ENCODE assay signal across 1 cellular context in the genomic region with DNA sequence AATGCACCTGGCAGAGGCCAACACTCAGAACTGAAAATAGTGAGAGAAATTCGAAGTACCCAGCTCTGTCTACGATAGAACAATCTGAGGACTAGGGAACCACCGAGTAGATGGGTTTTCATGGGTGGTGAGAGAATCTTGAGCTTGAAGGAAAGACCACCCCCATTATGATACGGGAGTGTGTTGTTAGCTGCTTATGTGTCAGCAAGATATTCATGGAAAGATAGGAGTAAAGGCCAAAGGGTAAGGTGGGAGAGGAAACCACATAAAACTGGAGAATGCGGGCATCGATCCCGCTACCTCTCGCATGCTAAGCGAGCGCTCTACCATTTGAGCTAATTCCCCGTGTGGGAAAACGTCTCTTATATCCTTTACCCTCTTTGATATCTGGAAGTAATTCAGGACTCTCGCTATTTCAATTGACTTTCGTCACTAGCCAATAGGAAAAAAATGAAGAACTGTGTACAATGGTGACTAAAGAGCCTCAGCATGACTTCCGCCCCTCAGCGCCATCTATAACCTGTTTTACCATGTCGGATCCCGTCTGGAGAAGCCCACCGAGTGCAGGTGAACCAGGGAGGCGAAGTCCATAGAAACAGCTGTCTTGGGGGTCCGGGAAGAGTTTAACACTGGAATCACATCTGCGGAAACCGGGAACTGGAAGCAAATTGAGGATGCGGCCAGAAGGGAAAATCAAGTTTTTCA.
TF ChIP-seq lines count a peak whose summit lies in the region.

No MANE protein-coding gene starts in this region.

TF ChIP-seq in HepG2, 621 proteins besides CTCF, POLR2A, EP300 and RAD21 (continued from another document and continues in another):
- TF ChIP-seq GMEB1 (CRISPR knock-in tag; IDR thresholded peaks at IDR 0.05; ENCODE audit: borderline replicate concordance) (no peak; the same call in 1 of the 2 replicates), PAWR (CRISPR knock-in tag; IDR thresholded peaks at IDR 0.05; ENCODE audit: borderline replicate concordance) (no peak), GLI4 (CRISPR knock-in tag; IDR thresholded peaks at IDR 0.05; ENCODE audit: borderline replicate concordance) (0 out of 2 replicates have a peak, but pooled peaks have one; percentile 32), NR2F1 (CRISPR knock-in tag; IDR thresholded peaks at IDR 0.05) (peak; percentile 89 to 95), KMT2B (CRISPR knock-in tag; IDR thresholded peaks at IDR 0.05) (peak; percentile 82), ZKSCAN1 (IDR thresholded peaks at IDR 0.05; ENCODE audit: low read length) (peak; percentile 50; the same call in 1 of the 2 replicates), ZNF772 (CRISPR knock-in tag; IDR thresholded peaks at IDR 0.05) (peak; percentile 87), ZFP41 (CRISPR knock-in tag; IDR thresholded peaks at IDR 0.05; ENCODE audit: borderline replicate concordance) (no peak), EZH2 (conservative IDR thresholded peaks at IDR 0.05; ENCODE audit: low read depth, low read length) (no peak), NR2C2 (CRISPR knock-in tag; IDR thresholded peaks at IDR 0.05; ENCODE audit: borderline replicate concordance) (peak; percentile 84), ZNF331 (CRISPR knock-in tag; IDR thresholded peaks at IDR 0.05) (peak; percentile 95), ZBTB38 (CRISPR knock-in tag; IDR thresholded peaks at IDR 0.05) (no peak; the same call in none of the 2 replicates), GATAD1 (CRISPR knock-in tag; IDR thresholded peaks at IDR 0.05) (peak; percentile 72), ADNP (CRISPR knock-in tag; IDR thresholded peaks at IDR 0.05) (peak; percentile 52; the same call in 1 of the 2 replicates), KAT7 (CRISPR knock-in tag; IDR thresholded peaks at IDR 0.05; ENCODE audit: borderline replicate concordance) (peak; percentile 84; the same call in 1 of the 2 replicates), XBP1 (CRISPR knock-in tag; IDR thresholded peaks at IDR 0.05) (no peak), SIX1 (CRISPR knock-in tag; IDR thresholded peaks at IDR 0.05; ENCODE audit: borderline replicate concordance) (peak; percentile 73), ISL2 (CRISPR knock-in tag; IDR thresholded peaks at IDR 0.05) (peak; percentile 76), HDAC2 (CRISPR knock-in tag; IDR thresholded peaks at IDR 0.05) (peak; percentile 85), ZBTB7B (CRISPR knock-in tag; IDR thresholded peaks at IDR 0.05) (peak; percentile 90), ATF1 (CRISPR knock-in tag; IDR thresholded peaks at IDR 0.05) (peak; percentile 69), ZNF296 (CRISPR knock-in tag; conservative IDR thresholded peaks at IDR 0.05) (no peak), ZNF337 (CRISPR knock-in tag; IDR thresholded peaks at IDR 0.05; ENCODE audit: borderline replicate concordance, low read depth) (no peak), MBNL3 (CRISPR knock-in tag; conservative IDR thresholded peaks at IDR 0.05) (peak; percentile 96; the same call in 1 of the 2 replicates), ZMYM4 (CRISPR knock-in tag; IDR thresholded peaks at IDR 0.05) (peak; percentile 74), RAD51 (IDR thresholded peaks at IDR 0.05; ENCODE audit: borderline replicate concordance) (no peak), MAFK (conservative IDR thresholded peaks at IDR 0.05 in 1 of 2, IDR thresholded peaks at IDR 0.05 in 1 of 2; ENCODE audit: low read length in 2 of 2) (no peak), ZHX1 (CRISPR knock-in tag; IDR thresholded peaks at IDR 0.05; ENCODE audit: low read depth) (peak; percentile 80), ZNF891 (CRISPR knock-in tag; IDR thresholded peaks at IDR 0.05) (peak; percentile 74; the same call in 1 of the 2 replicates), ZNF256 (CRISPR knock-in tag; conservative IDR thresholded peaks at IDR 0.05) (0 out of 2 replicates have a peak, but pooled peaks have one; percentile 23), ARID3A (IDR thresholded peaks at IDR 0.05; ENCODE audit: low read depth, low read length) (peak; percentile 99), SP5 (CRISPR knock-in tag; IDR thresholded peaks at IDR 0.05; ENCODE audit: borderline replicate concordance, low read depth) (peak; percentile 47; the same call in 1 of the 2 replicates), TEAD3 (CRISPR knock-in tag; optimal IDR thresholded peaks at IDR 0.05; ENCODE audit: borderline replicate concordance) (peak; percentile 87), BORCS8-MEF2B (CRISPR knock-in tag; IDR thresholded peaks at IDR 0.05) (peak; percentile 48; the same call in 1 of the 2 replicates), RBAK (CRISPR knock-in tag; IDR thresholded peaks at IDR 0.05) (peak; percentile 88; the same call in 1 of the 2 replicates)
- TF ChIP-seq, protein P1, sequence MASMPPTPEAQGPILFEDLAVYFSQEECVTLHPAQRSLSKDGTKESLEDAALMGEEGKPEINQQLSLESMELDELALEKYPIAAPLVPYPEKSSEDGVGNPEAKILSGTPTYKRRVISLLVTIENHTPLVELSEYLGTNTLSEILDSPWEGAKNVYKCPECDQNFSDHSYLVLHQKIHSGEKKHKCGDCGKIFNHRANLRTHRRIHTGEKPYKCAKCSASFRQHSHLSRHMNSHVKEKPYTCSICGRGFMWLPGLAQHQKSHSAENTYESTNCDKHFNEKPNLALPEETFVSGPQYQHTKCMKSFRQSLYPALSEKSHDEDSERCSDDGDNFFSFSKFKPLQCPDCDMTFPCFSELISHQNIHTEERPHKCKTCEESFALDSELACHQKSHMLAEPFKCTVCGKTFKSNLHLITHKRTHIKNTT (CRISPR knock-in tag; IDR thresholded peaks at IDR 0.05): no peak
- TF ChIP-seq, protein P2, sequence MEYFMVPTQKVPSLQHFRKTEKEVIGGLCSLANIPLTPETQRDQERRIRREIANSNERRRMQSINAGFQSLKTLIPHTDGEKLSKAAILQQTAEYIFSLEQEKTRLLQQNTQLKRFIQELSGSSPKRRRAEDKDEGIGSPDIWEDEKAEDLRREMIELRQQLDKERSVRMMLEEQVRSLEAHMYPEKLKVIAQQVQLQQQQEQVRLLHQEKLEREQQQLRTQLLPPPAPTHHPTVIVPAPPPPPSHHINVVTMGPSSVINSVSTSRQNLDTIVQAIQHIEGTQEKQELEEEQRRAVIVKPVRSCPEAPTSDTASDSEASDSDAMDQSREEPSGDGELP (IDR thresholded peaks at IDR 0.05; ENCODE audit: borderline replicate concordance, low read depth): no peak
- TF ChIP-seq, protein P3, sequence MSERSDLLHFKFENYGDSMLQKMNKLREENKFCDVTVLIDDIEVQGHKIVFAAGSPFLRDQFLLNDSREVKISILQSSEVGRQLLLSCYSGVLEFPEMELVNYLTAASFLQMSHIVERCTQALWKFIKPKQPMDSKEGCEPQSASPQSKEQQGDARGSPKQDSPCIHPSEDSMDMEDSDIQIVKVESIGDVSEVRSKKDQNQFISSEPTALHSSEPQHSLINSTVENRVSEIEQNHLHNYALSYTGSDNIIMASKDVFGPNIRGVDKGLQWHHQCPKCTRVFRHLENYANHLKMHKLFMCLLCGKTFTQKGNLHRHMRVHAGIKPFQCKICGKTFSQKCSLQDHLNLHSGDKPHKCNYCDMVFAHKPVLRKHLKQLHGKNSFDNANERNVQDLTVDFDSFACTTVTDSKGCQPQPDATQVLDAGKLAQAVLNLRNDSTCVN (CRISPR knock-in tag; IDR thresholded peaks at IDR 0.05; ENCODE audit: borderline replicate concordance): peak; percentile 85; the same call in 1 of the 2 replicates
- TF ChIP-seq, protein P4, sequence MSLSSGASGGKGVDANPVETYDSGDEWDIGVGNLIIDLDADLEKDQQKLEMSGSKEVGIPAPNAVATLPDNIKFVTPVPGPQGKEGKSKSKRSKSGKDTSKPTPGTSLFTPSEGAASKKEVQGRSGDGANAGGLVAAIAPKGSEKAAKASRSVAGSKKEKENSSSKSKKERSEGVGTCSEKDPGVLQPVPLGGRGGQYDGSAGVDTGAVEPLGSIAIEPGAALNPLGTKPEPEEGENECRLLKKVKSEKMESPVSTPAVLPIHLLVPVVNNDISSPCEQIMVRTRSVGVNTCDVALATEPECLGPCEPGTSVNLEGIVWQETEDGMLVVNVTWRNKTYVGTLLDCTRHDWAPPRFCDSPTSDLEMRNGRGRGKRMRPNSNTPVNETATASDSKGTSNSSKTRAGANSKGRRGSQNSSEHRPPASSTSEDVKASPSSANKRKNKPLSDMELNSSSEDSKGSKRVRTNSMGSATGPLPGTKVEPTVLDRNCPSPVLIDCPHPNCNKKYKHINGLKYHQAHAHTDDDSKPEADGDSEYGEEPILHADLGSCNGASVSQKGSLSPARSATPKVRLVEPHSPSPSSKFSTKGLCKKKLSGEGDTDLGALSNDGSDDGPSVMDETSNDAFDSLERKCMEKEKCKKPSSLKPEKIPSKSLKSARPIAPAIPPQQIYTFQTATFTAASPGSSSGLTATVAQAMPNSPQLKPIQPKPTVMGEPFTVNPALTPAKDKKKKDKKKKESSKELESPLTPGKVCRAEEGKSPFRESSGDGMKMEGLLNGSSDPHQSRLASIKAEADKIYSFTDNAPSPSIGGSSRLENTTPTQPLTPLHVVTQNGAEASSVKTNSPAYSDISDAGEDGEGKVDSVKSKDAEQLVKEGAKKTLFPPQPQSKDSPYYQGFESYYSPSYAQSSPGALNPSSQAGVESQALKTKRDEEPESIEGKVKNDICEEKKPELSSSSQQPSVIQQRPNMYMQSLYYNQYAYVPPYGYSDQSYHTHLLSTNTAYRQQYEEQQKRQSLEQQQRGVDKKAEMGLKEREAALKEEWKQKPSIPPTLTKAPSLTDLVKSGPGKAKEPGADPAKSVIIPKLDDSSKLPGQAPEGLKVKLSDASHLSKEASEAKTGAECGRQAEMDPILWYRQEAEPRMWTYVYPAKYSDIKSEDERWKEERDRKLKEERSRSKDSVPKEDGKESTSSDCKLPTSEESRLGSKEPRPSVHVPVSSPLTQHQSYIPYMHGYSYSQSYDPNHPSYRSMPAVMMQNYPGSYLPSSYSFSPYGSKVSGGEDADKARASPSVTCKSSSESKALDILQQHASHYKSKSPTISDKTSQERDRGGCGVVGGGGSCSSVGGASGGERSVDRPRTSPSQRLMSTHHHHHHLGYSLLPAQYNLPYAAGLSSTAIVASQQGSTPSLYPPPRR (CRISPR knock-in tag; IDR thresholded peaks at IDR 0.05; ENCODE audit: borderline replicate concordance): 0 out of 2 replicates have a peak, but pooled peaks have one; percentile 13
- TF ChIP-seq, protein P5, sequence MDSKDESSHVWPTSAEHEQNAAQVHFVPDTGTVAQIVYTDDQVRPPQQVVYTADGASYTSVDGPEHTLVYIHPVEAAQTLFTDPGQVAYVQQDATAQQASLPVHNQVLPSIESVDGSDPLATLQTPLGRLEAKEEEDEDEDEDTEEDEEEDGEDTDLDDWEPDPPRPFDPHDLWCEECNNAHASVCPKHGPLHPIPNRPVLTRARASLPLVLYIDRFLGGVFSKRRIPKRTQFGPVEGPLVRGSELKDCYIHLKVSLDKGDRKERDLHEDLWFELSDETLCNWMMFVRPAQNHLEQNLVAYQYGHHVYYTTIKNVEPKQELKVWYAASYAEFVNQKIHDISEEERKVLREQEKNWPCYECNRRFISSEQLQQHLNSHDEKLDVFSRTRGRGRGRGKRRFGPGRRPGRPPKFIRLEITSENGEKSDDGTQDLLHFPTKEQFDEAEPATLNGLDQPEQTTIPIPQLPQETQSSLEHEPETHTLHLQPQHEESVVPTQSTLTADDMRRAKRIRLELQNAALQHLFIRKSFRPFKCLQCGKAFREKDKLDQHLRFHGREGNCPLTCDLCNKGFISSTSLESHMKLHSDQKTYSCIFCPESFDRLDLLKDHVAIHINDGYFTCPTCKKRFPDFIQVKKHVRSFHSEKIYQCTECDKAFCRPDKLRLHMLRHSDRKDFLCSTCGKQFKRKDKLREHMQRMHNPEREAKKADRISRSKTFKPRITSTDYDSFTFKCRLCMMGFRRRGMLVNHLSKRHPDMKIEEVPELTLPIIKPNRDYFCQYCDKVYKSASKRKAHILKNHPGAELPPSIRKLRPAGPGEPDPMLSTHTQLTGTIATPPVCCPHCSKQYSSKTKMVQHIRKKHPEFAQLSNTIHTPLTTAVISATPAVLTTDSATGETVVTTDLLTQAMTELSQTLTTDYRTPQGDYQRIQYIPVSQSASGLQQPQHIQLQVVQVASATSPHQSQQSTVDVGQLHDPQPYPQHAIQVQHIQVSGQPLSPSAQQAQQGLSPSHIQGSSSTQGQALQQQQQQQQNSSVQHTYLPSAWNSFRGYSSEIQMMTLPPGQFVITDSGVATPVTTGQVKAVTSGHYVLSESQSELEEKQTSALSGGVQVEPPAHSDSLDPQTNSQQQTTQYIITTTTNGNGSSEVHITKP (CRISPR knock-in tag; IDR thresholded peaks at IDR 0.05; ENCODE audit: low read depth): peak; percentile 66; the same call in 1 of the 2 replicates
